ENCODE assay signal across 5 cellular contexts in genomic region chr3:129111076-129111780, GRCh38. TPM values are rescaled to one million over a fixed set of nuclear protein-coding genes. Genes with fewer than 3 reads are reported as not detected.
"Had no signal": no experiment of that assay in that cellular context is flagged by ENCODE, and none has a peak within 500 bp of the region (broad histone marks: within the 10 kb centered on the region; RNA-seq: fewer than 3 reads in every experiment).

No MANE protein-coding gene starts in this region.

RNA-seq across cellular contexts. Expression of gene GP9, which starts 50.6 kb away (rescaled TPM):
- total RNA-seq: esophagus mucosa, kidney, lower leg skin, osteocyte, WTC11 had no signal
